1 cellular context compared by ENCODE assay signal in the genomic region with DNA sequence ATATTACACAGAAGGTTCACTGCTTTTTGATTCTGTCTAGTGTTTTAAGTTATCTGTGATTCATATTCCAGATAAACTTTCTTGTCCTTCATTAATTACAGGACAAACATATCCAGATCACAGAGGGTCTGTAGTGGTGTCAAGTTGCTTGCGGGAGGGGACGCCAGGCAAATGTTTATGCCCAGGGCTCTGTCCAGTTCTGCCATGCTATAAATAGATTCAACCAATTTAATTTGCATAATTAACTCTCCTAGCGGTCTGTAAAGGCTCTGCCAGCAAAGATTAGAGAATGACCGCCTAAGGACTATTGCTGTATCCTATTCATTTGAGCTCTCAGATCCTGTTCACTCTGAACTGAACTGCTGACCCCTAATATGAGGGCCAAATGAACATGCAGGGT.
TF ChIP-seq lines count a peak whose summit lies in the region.

No MANE protein-coding gene starts in this region.

TF ChIP-seq in H1, 55 proteins besides CTCF, POLR2A, EP300 and RAD21 (continued from another document):
- TF ChIP-seq POLR2AphosphoS5 (IDR thresholded peaks at IDR 0.05; ENCODE audit: low read depth, low read length) = no peak
- no peak for TF ChIP-seq CBX5 (IDR thresholded peaks at IDR 0.05; ENCODE audit: low read depth, low read length)
- no peak for TF ChIP-seq SUZ12 (IDR thresholded peaks at IDR 0.05; ENCODE audit: low read length)
